In the genomic region with DNA sequence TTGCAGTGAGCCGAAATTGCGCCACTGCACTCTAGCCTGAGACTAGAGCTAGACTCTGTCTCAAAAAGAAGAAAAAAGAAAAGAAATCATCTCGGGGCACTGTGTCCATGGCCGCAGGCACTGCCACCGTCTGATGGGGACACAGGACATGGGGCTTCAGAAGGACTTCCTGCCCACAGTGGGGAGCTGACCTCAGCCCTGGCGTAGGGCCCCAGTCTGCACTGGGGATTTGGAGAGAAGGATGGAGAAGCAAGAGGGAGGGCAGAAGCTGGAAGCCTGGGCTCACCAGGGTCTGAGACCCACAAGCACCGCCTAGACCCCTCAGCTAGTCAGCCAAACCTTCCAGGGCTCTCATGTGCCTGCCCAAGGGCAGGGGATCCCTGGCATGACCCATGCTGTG, we compare ENCODE assay signal across 4 cellular contexts.
"Had no signal": no experiment of that assay in that cellular context is flagged by ENCODE, and none has a peak within 500 bp of the region (broad histone marks: within the 10 kb centered on the region; RNA-seq: fewer than 3 reads in every experiment).

No MANE protein-coding gene starts in this region.

- H3K36me3 ChIP-seq: adrenal gland, MG63 had no signal

- H3K9me3 ChIP-seq: adrenal gland had no signal

- H3K27ac ChIP-seq: adrenal gland, VCaP had no signal

- H3K4me1 ChIP-seq: adrenal gland had no signal

- H3K27me3 ChIP-seq: adrenal gland had no signal

- H3K4me3 ChIP-seq: adrenal gland, MG63 had no signal

- DNase-seq: NCI-H2107 had no signal
